ENCODE assay signal across 38 cellular contexts in genomic region chr16:12709807-12710206, GRCh38.
"Had no signal": no experiment of that assay in that cellular context is flagged by ENCODE, and none has a peak within 500 bp of the region (broad histone marks: within the 10 kb centered on the region; RNA-seq: fewer than 3 reads in every experiment).

No MANE protein-coding gene starts in this region.

- H3K36me3 ChIP-seq: breast epithelium, cardiac muscle cell, gastrocnemius medialis, heart left ventricle, WERI-Rb-1 had no signal

- H3K27ac Mint-ChIP-seq: activated CD4-positive, alpha-beta memory T cell treated with anti-CD3 and anti-CD28 coated beads for 36 hours; activated CD4-positive, alpha-beta T cell treated with anti-CD3 and anti-CD28 coated beads for 36 hours; activated CD4-positive, alpha-beta T cell treated with anti-CD3 and anti-CD28 coated beads, Interleukin-2, amount 10 ng/mL, durations not matched to agents 24 days and 14 days; activated CD8-positive, alpha-beta memory T cell treated with anti-CD3 and anti-CD28 coated beads, Interleukin-2, amount 10 ng/mL, durations not matched to agents 7 days and 5 days; activated CD8-positive, alpha-beta T cell treated with anti-CD3 and anti-CD28 coated beads, Interleukin-2, amount 10 ng/mL, durations not matched to agents 7 days and 5 days; activated naive CD4-positive, alpha-beta T cell treated with anti-CD3 and anti-CD28 coated beads, Interleukin-2, amount 10 ng/mL, durations not matched to agents 7 days and 5 days; activated naive CD4-positive, alpha-beta T cell treated with anti-CD3 and anti-CD28 coated beads, Interleukin-2, amount 50 U/mL, for 72 hours; activated naive CD8-positive, alpha-beta T cell treated with anti-CD3 and anti-CD28 coated beads, Interleukin-2, amount 10 ng/mL, durations not matched to agents 7 days and 5 days; activated T-helper 1 cell treated with anti-CD3 and anti-CD28 coated beads, Interleukin-12 subunit alpha, Interleukin-12 subunit beta, Interleukin-2, Interleukin-4 antibody, amounts not matched to agents 30 ng/mL and 10 ng/mL and 1 ng/mL, durations not matched to agents 14 hours and 24 hours and 36 hours; activated T-helper 2 cell treated with anti-CD3 and anti-CD28 coated beads, Interferon-gamma antibody, Interleukin-2, Interleukin-4, amounts not matched to agents 10 μg/mL and 5 μg/mL and 100 μg/mL, durations not matched to agents 14 hours and 24 hours and 36 hours; brain; endodermal cell; T-helper 17 cell; T-helper 2 cell treated with Interferon-gamma antibody and Interleukin-4, amounts not matched to agents 5 μg/mL and 100 μg/mL, for 36 hours had no signal

- H3K4me3 Mint-ChIP-seq: activated CD4-positive, alpha-beta memory T cell treated with anti-CD3 and anti-CD28 coated beads for 36 hours; activated CD4-positive, alpha-beta T cell treated with anti-CD3 and anti-CD28 coated beads for 36 hours; activated CD4-positive, alpha-beta T cell treated with anti-CD3 and anti-CD28 coated beads, Interleukin-2, amount 10 ng/mL, durations not matched to agents 24 days and 14 days; activated CD8-positive, alpha-beta memory T cell treated with anti-CD3 and anti-CD28 coated beads, Interleukin-2, amount 10 ng/mL, durations not matched to agents 7 days and 5 days; activated CD8-positive, alpha-beta T cell treated with anti-CD3 and anti-CD28 coated beads, Interleukin-2, amount 10 ng/mL, durations not matched to agents 7 days and 5 days; activated naive CD4-positive, alpha-beta T cell treated with anti-CD3 and anti-CD28 coated beads, Interleukin-2, amount 10 ng/mL, durations not matched to agents 7 days and 5 days; activated naive CD8-positive, alpha-beta T cell treated with anti-CD3 and anti-CD28 coated beads, Interleukin-2, amount 10 ng/mL, durations not matched to agents 7 days and 5 days; activated T-helper 1 cell treated with anti-CD3 and anti-CD28 coated beads, Interleukin-12 subunit alpha, Interleukin-12 subunit beta, Interleukin-2, Interleukin-4 antibody, amounts not matched to agents 30 ng/mL and 10 ng/mL and 1 ng/mL, durations not matched to agents 14 hours and 24 hours and 36 hours; brain; central memory CD8-positive, alpha-beta T cell; dendritic cell treated with granulocyte-macrophage colony-stimulating factor and Interleukin-4, amounts not matched to agents 40 ng/mL and 50 ng/mL, for 4 days; endodermal cell; T-helper 17 cell; T-helper 2 cell treated with Interferon-gamma antibody and Interleukin-4, amounts not matched to agents 5 μg/mL and 100 μg/mL, for 36 hours had no signal

- DNase-seq: activated CD4-positive, alpha-beta memory T cell treated with anti-CD3 and anti-CD28 coated beads for 36 hours; activated CD4-positive, alpha-beta T cell treated with anti-CD3 and anti-CD28 coated beads for 36 hours; activated CD4-positive, alpha-beta T cell treated with anti-CD3 and anti-CD28 coated beads, Interleukin-2, amount 10 ng/mL, durations not matched to agents 24 days and 14 days; activated CD4-positive, CD25-positive, alpha-beta regulatory T cell; activated CD4-positive, CD25-positive, alpha-beta regulatory T cell treated with anti-CD3 and anti-CD28 coated beads, Interleukin-2, amount 50 U/mL, for 72 hours; activated CD8-positive, alpha-beta memory T cell treated with anti-CD3 and anti-CD28 coated beads, Interleukin-2, amount 10 ng/mL, durations not matched to agents 7 days and 5 days; activated CD8-positive, alpha-beta memory T cell treated with anti-CD3 and anti-CD28 coated beads, Interleukin-2, amount 50 U/mL, for 4 hours; activated CD8-positive, alpha-beta T cell treated with anti-CD3 and anti-CD28 coated beads, Interleukin-2, amount 10 ng/mL, durations not matched to agents 7 days and 5 days; activated effector memory CD4-positive, alpha-beta T cell treated with anti-CD3 and anti-CD28 coated beads, Interleukin-2, amount 50 U/mL, for 16 hours; activated naive CD4-positive, alpha-beta T cell; activated naive CD4-positive, alpha-beta T cell treated with anti-CD3 and anti-CD28 coated beads, Interleukin-2, amount 10 ng/mL, durations not matched to agents 7 days and 5 days; activated naive CD8-positive, alpha-beta T cell treated with anti-CD3 and anti-CD28 coated beads, Interleukin-2, amount 10 ng/mL, durations not matched to agents 7 days and 5 days; activated T-cell treated with anti-CD3 and anti-CD28 coated beads, Interleukin-2, amount 50 U/mL, for 1 hour; activated T-cell treated with anti-CD3 and anti-CD28 coated beads, Interleukin-2, amount 50 U/mL, for 48 hours; effector memory CD4-positive, alpha-beta T cell; endodermal cell; erythroblast; foreskin keratinocyte; gastrocnemius medialis; glutamatergic neuron; heart left ventricle; T-helper 1 cell; T-helper 17 cell; T1000; WERI-Rb-1 had no signal

- H3K4me1 Mint-ChIP-seq: activated CD4-positive, alpha-beta T cell treated with anti-CD3 and anti-CD28 coated beads for 36 hours; activated CD4-positive, alpha-beta T cell treated with anti-CD3 and anti-CD28 coated beads, Interleukin-2, amount 10 ng/mL, durations not matched to agents 24 days and 14 days; activated CD8-positive, alpha-beta memory T cell treated with anti-CD3 and anti-CD28 coated beads, Interleukin-2, amount 10 ng/mL, durations not matched to agents 7 days and 5 days; activated naive CD4-positive, alpha-beta T cell treated with anti-CD3 and anti-CD28 coated beads, Interleukin-2, amount 10 ng/mL, durations not matched to agents 7 days and 5 days; activated naive CD8-positive, alpha-beta T cell treated with anti-CD3 and anti-CD28 coated beads, Interleukin-2, amount 10 ng/mL, durations not matched to agents 7 days and 5 days; central memory CD8-positive, alpha-beta T cell; endodermal cell; T-helper 17 cell had no signal

- H3K27me3 ChIP-seq: ascending aorta, breast epithelium, cardiac muscle cell, dorsolateral prefrontal cortex, esophagus muscularis mucosa, foreskin keratinocyte, gastrocnemius medialis, heart left ventricle had no signal

- H3K4me1 ChIP-seq: ascending aorta, breast epithelium, esophagus muscularis mucosa, foreskin keratinocyte, gastrocnemius medialis, heart left ventricle had no signal

- H3K9me3 Mint-ChIP-seq: central memory CD8-positive, alpha-beta T cell; dendritic cell treated with granulocyte-macrophage colony-stimulating factor and Interleukin-4, amounts not matched to agents 40 ng/mL and 50 ng/mL, for 4 days had no signal

- H3K9me3 ChIP-seq: ascending aorta, breast epithelium, gastrocnemius medialis had no signal

- H3K27me3 Mint-ChIP-seq: activated CD4-positive, alpha-beta memory T cell treated with anti-CD3 and anti-CD28 coated beads for 36 hours; activated CD4-positive, alpha-beta T cell treated with anti-CD3 and anti-CD28 coated beads for 36 hours; activated CD4-positive, alpha-beta T cell treated with anti-CD3 and anti-CD28 coated beads, Interleukin-2, amount 10 ng/mL, durations not matched to agents 24 days and 14 days; activated CD8-positive, alpha-beta memory T cell treated with anti-CD3 and anti-CD28 coated beads, Interleukin-2, amount 10 ng/mL, durations not matched to agents 7 days and 5 days; activated naive CD4-positive, alpha-beta T cell treated with anti-CD3 and anti-CD28 coated beads, Interleukin-2, amount 10 ng/mL, durations not matched to agents 7 days and 5 days; activated naive CD8-positive, alpha-beta T cell treated with anti-CD3 and anti-CD28 coated beads, Interleukin-2, amount 10 ng/mL, durations not matched to agents 7 days and 5 days; central memory CD8-positive, alpha-beta T cell; dendritic cell treated with granulocyte-macrophage colony-stimulating factor and Interleukin-4, amounts not matched to agents 40 ng/mL and 50 ng/mL, for 4 days; T-helper 17 cell had no signal

- H3K4me3 ChIP-seq: ascending aorta, breast epithelium, cardiac muscle cell, coronary artery, dorsolateral prefrontal cortex, esophagus muscularis mucosa, gastrocnemius medialis, heart left ventricle had no signal

- ATAC-seq: activated CD4-positive, alpha-beta T cell treated with anti-CD3 and anti-CD28 coated beads for 36 hours; activated CD8-positive, alpha-beta memory T cell treated with anti-CD3 and anti-CD28 coated beads, Interleukin-2, amount 10 ng/mL, durations not matched to agents 7 days and 5 days; activated CD8-positive, alpha-beta T cell treated with anti-CD3 and anti-CD28 coated beads, Interleukin-2, amount 10 ng/mL, durations not matched to agents 7 days and 5 days; activated naive CD4-positive, alpha-beta T cell treated with anti-CD3 and anti-CD28 coated beads, Interleukin-2, amount 50 U/mL, for 72 hours; foreskin keratinocyte; gastrocnemius medialis; heart left ventricle; T-helper 17 cell had no signal

- H3K27ac ChIP-seq: ascending aorta, breast epithelium, cardiac muscle cell, coronary artery, dorsolateral prefrontal cortex, esophagus muscularis mucosa, foreskin keratinocyte, gastrocnemius medialis, heart left ventricle, WERI-Rb-1 had no signal
